Comparison of ENCODE assay signal across 28 cellular contexts in genomic region chr17:10234033-10234432, GRCh38. TPM values are rescaled to one million over a fixed set of nuclear protein-coding genes. Genes with fewer than 3 reads are reported as not detected.
DNase-seq lines count a peak whose midpoint lies in the region; ATAC-seq, FAIRE-seq and TF ChIP-seq lines count a peak whose summit lies in the region.
"Had no signal": no experiment of that assay in that cellular context is flagged by ENCODE, and none has a peak within 500 bp of the region (broad histone marks: within the 10 kb centered on the region; RNA-seq: fewer than 3 reads in every experiment).

No MANE protein-coding gene starts in this region.

- DNase-seq in LoVo (ENCODE audit: low spot score) (peak; percentile 34), bronchial epithelial cell (ENCODE audit: low read depth) (peak; percentile 29), epithelial cell of prostate (ENCODE audit: low read depth, low spot score) (peak; percentile 48), kidney tubule cell (ENCODE audit: low spot score) (peak; percentile 26), Right ventricle myocardium superior (no peak), NCI-H2081 treated with DMSO at 0.1 percent for 48 hours (lab: John Stamatoyannopoulos, UW) (no peak)
- DNase-seq: 8988T; ACHN; BE2C; C1 segment of cervical spinal cord; CD4-positive, alpha-beta memory T cell; CD4-positive, CD25-positive, alpha-beta regulatory T cell; CD8-positive, alpha-beta memory T cell; COR-L47; DMS 273 treated with DMSO at 0.1 percent for 48 hours; DMS153; DMS53; DMS79; DND-41; EL; GDM1 had no signal

- no peak for ATAC-seq in HG02759 (IDR thresholded peaks at IDR 0.05; ENCODE audit: unreplicated experiment)
- ATAC-seq in Right ventricle myocardium superior (ENCODE audit: poor library complexity): no peak
- no peak for ATAC-seq in HG03039 (IDR thresholded peaks at IDR 0.05; ENCODE audit: unreplicated experiment)
- ATAC-seq: GM12878 had no signal

- no peaks in the 10 kb centered on the region for H3K27me3 ChIP-seq in bronchial epithelial cell (ENCODE audit: control insufficient read depth, insufficient read depth, low read length)
- H3K27me3 ChIP-seq: BE2C, BLaER1 had no signal

- no peak for FAIRE-seq in bronchial epithelial cell (lab: Jason Lieb, UNC)
- FAIRE-seq: A204.1, GM12878, GM12892, GM18507 had no signal

- H3K4me3 ChIP-seq in bronchial epithelial cell (ENCODE audit: low read depth, low read length): no peak overlapping the region
- H3K4me3 ChIP-seq: BLaER1, GM12878 had no signal

- H3K27ac ChIP-seq in epithelial cell of prostate: no peak overlapping the region
- H3K27ac ChIP-seq: BLaER1 had no signal

- H3K36me3 ChIP-seq in bronchial epithelial cell (ENCODE audit: control insufficient read depth, insufficient read depth, low read length): no peaks in the 10 kb centered on the region
- H3K36me3 ChIP-seq: BE2C, BLaER1 had no signal

- TF ChIP-seq CTCF in bronchial epithelial cell (IDR thresholded peaks at IDR 0.05; ENCODE audit: insufficient read depth, low read length, severe bottlenecking): no peak

- intact Hi-C loops in Right ventricle myocardium superior (cut with DNase I): no loop called here

RNA-seq across cellular contexts. Expression of gene GAS7, which starts 35.6 kb away (rescaled TPM):
- total RNA-seq in bronchial epithelial cell (1.1 and 1.7 TPM in 2 replicates), Right ventricle myocardium superior (72.1 TPM)

Comparison
In these comparisons a context has a peak if more than half of its experiments do, and no peak if none do; other contexts are left out.
1. DNase-seq: peak in LoVo (single experiment), bronchial epithelial cell (single experiment), epithelial cell of prostate (single experiment) and kidney tubule cell (single experiment); none in Right ventricle myocardium superior (single experiment) and NCI-H2081 treated with DMSO at 0.1 percent for 48 hours (single experiment).
2. RNA of gene GAS7, which starts 35.6 kb away (total RNA-seq): 72.1 TPM in Right ventricle myocardium superior (single experiment); 1.1 to 1.7 TPM in bronchial epithelial cell; every median in the first group is over 10 times any median in the second.